Comparison of ENCODE assay signal across 1 cellular context in genomic region chr12:92971869-92972524, GRCh38.
TF ChIP-seq lines count a peak whose summit lies in the region.

No MANE protein-coding gene starts in this region.

TF ChIP-seq in SK-N-SH, 30 proteins besides CTCF, POLR2A, EP300 and RAD21 (continued from another document):
- TF ChIP-seq, protein P1, sequence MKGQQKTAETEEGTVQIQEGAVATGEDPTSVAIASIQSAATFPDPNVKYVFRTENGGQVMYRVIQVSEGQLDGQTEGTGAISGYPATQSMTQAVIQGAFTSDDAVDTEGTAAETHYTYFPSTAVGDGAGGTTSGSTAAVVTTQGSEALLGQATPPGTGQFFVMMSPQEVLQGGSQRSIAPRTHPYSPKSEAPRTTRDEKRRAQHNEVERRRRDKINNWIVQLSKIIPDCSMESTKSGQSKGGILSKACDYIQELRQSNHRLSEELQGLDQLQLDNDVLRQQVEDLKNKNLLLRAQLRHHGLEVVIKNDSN (IDR thresholded peaks at IDR 0.05; ENCODE audit: borderline replicate concordance, low read depth), result no peak
- TF ChIP-seq TCF12 (IDR thresholded peaks at IDR 0.05) (peak; percentile 32; the same call in 1 of the 2 replicates), MEF2A (IDR thresholded peaks at IDR 0.05; ENCODE audit: borderline replicate concordance, low read depth) (no peak), IRF3 (IDR thresholded peaks at IDR 0.05; ENCODE audit: low read depth, low read length) (no peak), ZBTB33 (IDR thresholded peaks at IDR 0.05; ENCODE audit: borderline replicate concordance, low read depth) (no peak), ELF1 (IDR thresholded peaks at IDR 0.05) (no peak), FOXJ3 (CRISPR knock-in tag; IDR thresholded peaks at IDR 0.05) (no peak), GATA2 (CRISPR knock-in tag; IDR thresholded peaks at IDR 0.05) (no peak), NFIC (IDR thresholded peaks at IDR 0.05; ENCODE audit: borderline replicate concordance) (peak; percentile 61)
- TF ChIP-seq, protein P2, sequence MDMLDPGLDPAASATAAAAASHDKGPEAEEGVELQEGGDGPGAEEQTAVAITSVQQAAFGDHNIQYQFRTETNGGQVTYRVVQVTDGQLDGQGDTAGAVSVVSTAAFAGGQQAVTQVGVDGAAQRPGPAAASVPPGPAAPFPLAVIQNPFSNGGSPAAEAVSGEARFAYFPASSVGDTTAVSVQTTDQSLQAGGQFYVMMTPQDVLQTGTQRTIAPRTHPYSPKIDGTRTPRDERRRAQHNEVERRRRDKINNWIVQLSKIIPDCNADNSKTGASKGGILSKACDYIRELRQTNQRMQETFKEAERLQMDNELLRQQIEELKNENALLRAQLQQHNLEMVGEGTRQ (IDR thresholded peaks at IDR 0.05; ENCODE audit: borderline replicate concordance, low read depth, low read length), result no peak
